ENCODE assay signal across 8 cellular contexts in the genomic region with DNA sequence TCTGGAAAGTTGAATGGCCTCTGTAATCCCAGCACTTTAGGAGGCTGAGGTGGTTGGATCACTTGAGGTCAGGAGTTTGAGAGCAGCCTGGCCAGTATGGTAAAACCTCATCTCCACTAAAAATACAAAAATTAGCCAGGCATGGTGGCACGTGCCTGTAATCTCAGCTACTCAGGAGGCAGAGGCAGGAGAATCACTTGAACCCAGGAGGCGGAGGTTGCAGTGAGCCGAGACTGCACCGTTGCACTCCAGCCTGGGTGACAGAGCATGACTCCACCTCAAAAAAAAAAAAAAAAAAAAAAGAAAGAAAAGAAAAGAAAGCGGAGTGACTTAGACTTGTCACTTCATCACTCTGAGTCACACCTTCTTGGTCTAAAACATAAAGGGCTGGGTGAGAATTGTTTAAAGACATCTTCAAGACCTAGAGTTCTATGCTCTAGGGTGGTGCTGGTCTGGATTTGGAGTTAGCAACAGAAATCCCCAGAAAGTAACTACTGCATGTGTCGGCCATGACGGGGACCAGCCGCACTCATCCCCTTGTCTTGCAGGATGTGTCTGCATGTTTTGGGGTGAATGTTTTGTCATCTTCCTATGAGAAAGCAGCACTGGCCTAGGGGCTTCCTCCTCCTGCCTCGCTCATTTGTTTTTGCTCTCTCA.
DNase-seq lines count a peak whose midpoint lies in the region; ATAC-seq and TF ChIP-seq lines count a peak whose summit lies in the region.
"Not testable (repeated sequence)": the region's sequence is repeated elsewhere in the genome, so short reads cannot be mapped to it uniquely, and the experiment has no call there.

No MANE protein-coding gene starts in this region.

- POLR2A ChIA-PET in RWPE1 (lab: Yijun Ruan, JAX; ENCODE audit: low non-redundant PET), result not testable (repeated sequence)
- POLR2A ChIA-PET in activated CD8-positive, alpha-beta T cell treated with anti-CD3 and anti-CD28 coated beads for 36 hours (lab: Charles Lee), result interaction anchor here (0.9 to 1.6 kb wide), 2 partner anchors 10 to 24 kb away, joined by 4 read pairs; no protein-coding TSS in a partner anchor

- peak overlapping the region; percentile 22 for H3K4me3 Mint-ChIP-seq in activated CD8-positive, alpha-beta T cell treated with anti-CD3 and anti-CD28 coated beads for 36 hours
- H3K4me3 Mint-ChIP-seq in activated naive CD8-positive, alpha-beta T cell treated with anti-CD3 and anti-CD28 coated beads for 36 hours, result not testable (repeated sequence)

- H3K9me3 ChIP-seq in lower lobe of right lung, uterus: not testable (repeated sequence)

- not testable (repeated sequence) for TF ChIP-seq CTCF in RWPE1 (conservative IDR thresholded peaks at IDR 0.05; ENCODE audit: low read depth); activated CD8-positive, alpha-beta T cell treated with anti-CD3 and anti-CD28 coated beads for 36 hours (IDR thresholded peaks at IDR 0.05); epithelial cell of proximal tubule (conservative IDR thresholded peaks at IDR 0.05; ENCODE audit: low read depth, low read length); lower lobe of right lung (IDR thresholded peaks at IDR 0.05); uterus (IDR thresholded peaks at IDR 0.05)

- H3K4me3 ChIP-seq in epithelial cell of proximal tubule (ENCODE audit: low read depth, low read length); lower lobe of right lung; uterus: not testable (repeated sequence)

- peak; percentile 90 for DNase-seq in Caki2 (ENCODE audit: low read depth)
- peak; percentile 21 for DNase-seq in RWPE1 (ENCODE audit: low spot score)
- peak; percentile 54 for DNase-seq in activated CD8-positive, alpha-beta T cell treated with anti-CD3 and anti-CD28 coated beads for 36 hours
- DNase-seq in activated naive CD8-positive, alpha-beta T cell treated with anti-CD3 and anti-CD28 coated beads for 36 hours, result peak; percentile 19
- peak; percentile 51 for DNase-seq in epithelial cell of proximal tubule (ENCODE audit: low read depth)
- DNase-seq in lower lobe of right lung, uterus: not testable (repeated sequence)
- DNase-seq in stimulated activated CD4-positive, alpha-beta T cell treated with anti-CD3 and anti-CD28 coated beads, Interleukin-12 subunit alpha, Interleukin-12 subunit beta, amount 100 ng/mL, for 4 hours, result peak; percentile 26

- H3K36me3 ChIP-seq in lower lobe of right lung, uterus: not testable (repeated sequence)

- peaks cover 48% of the 10 kb centered on the region for H3K4me1 Mint-ChIP-seq in activated CD8-positive, alpha-beta T cell treated with anti-CD3 and anti-CD28 coated beads for 36 hours (ENCODE audit: low read depth)
- H3K4me1 Mint-ChIP-seq in activated naive CD8-positive, alpha-beta T cell treated with anti-CD3 and anti-CD28 coated beads for 36 hours, result peaks cover 49% of the 10 kb centered on the region

- H3K27me3 Mint-ChIP-seq in activated CD8-positive, alpha-beta T cell treated with anti-CD3 and anti-CD28 coated beads for 36 hours, result not testable (repeated sequence)
- H3K27me3 Mint-ChIP-seq in activated naive CD8-positive, alpha-beta T cell treated with anti-CD3 and anti-CD28 coated beads for 36 hours, result peaks cover 11% of the 10 kb centered on the region

- not testable (repeated sequence) for TF ChIP-seq POLR2A in uterus (IDR thresholded peaks at IDR 0.05)

- H3K27me3 ChIP-seq in lower lobe of right lung (ENCODE audit: low read depth); uterus: not testable (repeated sequence)

- H3K27ac ChIP-seq in RWPE1, result peak overlapping the region; percentile 70
- H3K27ac ChIP-seq in lower lobe of right lung, result peak overlapping the region; percentile 76
- peak overlapping the region; percentile 58 to 70 for H3K27ac ChIP-seq in uterus

- not testable (repeated sequence) for H3K36me3 Mint-ChIP-seq in activated CD8-positive, alpha-beta T cell treated with anti-CD3 and anti-CD28 coated beads for 36 hours (ENCODE audit: low read depth); activated naive CD8-positive, alpha-beta T cell treated with anti-CD3 and anti-CD28 coated beads for 36 hours

- intact Hi-C loops in activated CD8-positive, alpha-beta T cell treated with anti-CD3 and anti-CD28 coated beads for 36 hours (cut with micrococcal nuclease); lower lobe of right lung (cut with DNase I); uterus (cut with DNase I; ENCODE audit: low total_unique reads): not testable (repeated sequence)

- peak overlapping the region; percentile 95 for H3K27ac Mint-ChIP-seq in activated CD8-positive, alpha-beta T cell treated with anti-CD3 and anti-CD28 coated beads for 36 hours
- peak overlapping the region; percentile 95 for H3K27ac Mint-ChIP-seq in activated naive CD8-positive, alpha-beta T cell treated with anti-CD3 and anti-CD28 coated beads for 36 hours

- H3K9me3 Mint-ChIP-seq in activated CD8-positive, alpha-beta T cell treated with anti-CD3 and anti-CD28 coated beads for 36 hours; activated naive CD8-positive, alpha-beta T cell treated with anti-CD3 and anti-CD28 coated beads for 36 hours: not testable (repeated sequence)

- H3K4me1 ChIP-seq in lower lobe of right lung, result peaks cover 56% of the 10 kb centered on the region
- not testable (repeated sequence) for H3K4me1 ChIP-seq in uterus

- ATAC-seq in activated CD8-positive, alpha-beta T cell treated with anti-CD3 and anti-CD28 coated beads for 36 hours, result peak; percentile 84
- ATAC-seq in lower lobe of right lung, result peak in 1 of 2 donors; percentile 16

- CTCF ChIA-PET in RWPE1 (lab: Yijun Ruan, JAX), result not testable (repeated sequence)
- CTCF ChIA-PET in activated CD8-positive, alpha-beta T cell treated with anti-CD3 and anti-CD28 coated beads for 36 hours (lab: Charles Lee), result interaction anchor here (1.2 to 4.0 kb wide), 5 partner anchors 21 to 159 kb away, joined by 3 to 33 read pairs (median 5); partner anchors contain the start of gene PTPRE

- in situ Hi-C loops in Caki2 (cut with HindIII; ENCODE audit: low pct_unique_long_range_greater_than_20kb, low sequenced_read_pairs), result not testable (repeated sequence)
